ENCODE assay signal across 19 cellular contexts in the genomic region with DNA sequence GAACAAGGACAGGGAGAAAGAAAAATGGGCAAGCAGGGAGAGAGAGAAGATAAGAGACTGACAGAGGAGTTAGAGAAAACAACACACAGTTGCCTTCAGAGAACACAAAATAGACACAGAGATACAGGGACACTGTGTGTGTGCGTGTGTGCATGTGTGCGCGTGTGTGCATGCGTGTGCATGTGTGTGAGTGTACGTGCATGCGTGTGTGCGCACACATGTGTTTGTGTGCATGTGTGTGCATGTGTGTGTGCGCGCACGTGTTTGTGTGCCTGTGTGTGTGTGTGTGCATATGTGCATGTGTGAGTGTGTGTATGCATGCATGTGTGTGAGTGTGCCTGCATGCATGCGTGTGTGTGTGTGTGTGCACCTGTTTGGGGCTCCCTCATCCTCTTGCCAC. TPM values are rescaled to one million over a fixed set of nuclear protein-coding genes. Genes with fewer than 3 reads are reported as not detected.
DNase-seq lines count a peak whose midpoint lies in the region; TF ChIP-seq lines count a peak whose summit lies in the region.
"Had no signal": no experiment of that assay in that cellular context is flagged by ENCODE, and none has a peak within 500 bp of the region (broad histone marks: within the 10 kb centered on the region; RNA-seq: fewer than 3 reads in every experiment).

No MANE protein-coding gene starts in this region.

- H3K4me3 Mint-ChIP-seq in activated naive CD4-positive, alpha-beta T cell treated with anti-CD3 and anti-CD28 coated beads for 36 hours, result peak overlapping the region; percentile 27
- H3K4me3 Mint-ChIP-seq: nephron had no signal

- DNase-seq in activated naive CD4-positive, alpha-beta T cell treated with anti-CD3 and anti-CD28 coated beads for 36 hours, result no peak
- no peak for DNase-seq in activated naive CD4-positive, alpha-beta T cell treated with anti-CD3 and anti-CD28 coated beads, Interleukin-2, amount 50 U/mL, for 16 hours
- no peak for DNase-seq in epithelial cell of prostate (ENCODE audit: low read depth, low spot score)
- no peak for DNase-seq in stomach
- no peak for DNase-seq in caudate nucleus (lab: John Stamatoyannopoulos, UW)
- DNase-seq in SHP77 treated with DMSO at 0.1 percent for 48 hours (lab: John Stamatoyannopoulos, UW), result no peak
- DNase-seq in tibial nerve (ENCODE audit: low spot score in 2 of 2), result no peak
- DNase-seq: hippocampal formation; NCI-H1105; NCI-H2171 treated with DMSO at 0.1 percent for 48 hours; NK-92 treated with Interleukin-12 subunit alpha and Interleukin-12 subunit beta, amount 100 ng/mL, for 24 hours; stimulated activated CD4-positive, alpha-beta T cell treated with anti-CD3 and anti-CD28 coated beads, Interleukin-4, amount 100 ng/mL, for 1 hour had no signal

- no peaks in the 10 kb centered on the region for H3K27me3 Mint-ChIP-seq in activated naive CD4-positive, alpha-beta T cell treated with anti-CD3 and anti-CD28 coated beads for 36 hours (ENCODE audit: low read depth)

- H3K9me3 ChIP-seq in stomach (no peaks in the 10 kb centered on the region), tibial nerve (no peaks in the 10 kb centered on the region)
- H3K9me3 ChIP-seq: left lung, right atrium auricular region had no signal

- peaks cover 14% of the 10 kb centered on the region for H3K4me1 Mint-ChIP-seq in activated naive CD4-positive, alpha-beta T cell treated with anti-CD3 and anti-CD28 coated beads for 36 hours (ENCODE audit: low read depth)

- H3K4me3 ChIP-seq in stomach (no peak overlapping the region), tibial nerve (no peak overlapping the region)
- H3K4me3 ChIP-seq: left lung, right atrium auricular region had no signal

- no peaks in the 10 kb centered on the region for H3K9me3 Mint-ChIP-seq in activated naive CD4-positive, alpha-beta T cell treated with anti-CD3 and anti-CD28 coated beads for 36 hours
- H3K9me3 Mint-ChIP-seq: nephron had no signal

- H3K27ac ChIP-seq in VCaP (peak overlapping the region; percentile 49; the same call in 1 of the 2 replicates), epithelial cell of prostate (peak overlapping the region; percentile 97), stomach (peak overlapping the region; percentile 62 to 89 (median 78)), caudate nucleus (ENCODE audit: low read depth, low read length) (no peak overlapping the region), tibial nerve (peak overlapping the region in 1 of 4 donors; percentile 19)
- H3K27ac ChIP-seq: right atrium auricular region had no signal

- H3K36me3 ChIP-seq in stomach (no peaks in the 10 kb centered on the region), tibial nerve (no peaks in the 10 kb centered on the region)
- H3K36me3 ChIP-seq: left lung, right atrium auricular region had no signal

- peaks cover 5 to 60% (median 16%) of the 10 kb centered on the region in 4 donors for H3K4me1 ChIP-seq in stomach
- no peaks in the 10 kb centered on the region for H3K4me1 ChIP-seq in tibial nerve
- H3K4me1 ChIP-seq: right atrium auricular region had no signal

- no peak for TF ChIP-seq POLR2A in stomach (IDR thresholded peaks at IDR 0.05)
- TF ChIP-seq POLR2A in tibial nerve (IDR thresholded peaks at IDR 0.05), result no peak

- WGBS in stomach, 5 donors, result 76 to 90% (median 88%) methylated on average over 11 of the region's 11 CpGs
- WGBS in tibial nerve, 2 donors, result 83 to 85% methylated on average over 11 of the region's 11 CpGs

- TF ChIP-seq CTCF in VCaP (conservative IDR thresholded peaks at IDR 0.05) (no peak), stomach (IDR thresholded peaks at IDR 0.05) (no peak), tibial nerve (IDR thresholded peaks at IDR 0.05) (no peak)

- intact Hi-C loops in activated naive CD4-positive, alpha-beta T cell treated with anti-CD3 and anti-CD28 coated beads for 36 hours (cut with micrococcal nuclease), result loop anchor here (1.0 kb wide), 1 partner anchor 25 kb away; no protein-coding TSS in a partner anchor
- intact Hi-C loops in stomach (cut with DNase I; ENCODE audit: low total_unique reads), result no loop called here

- no peaks in the 10 kb centered on the region for H3K36me3 Mint-ChIP-seq in activated naive CD4-positive, alpha-beta T cell treated with anti-CD3 and anti-CD28 coated beads for 36 hours (ENCODE audit: low read depth)

- H3K27me3 ChIP-seq in stomach (no peaks in the 10 kb centered on the region), tibial nerve (no peaks in the 10 kb centered on the region)
- H3K27me3 ChIP-seq: left lung, right atrium auricular region had no signal

- CTCF ChIA-PET in activated naive CD4-positive, alpha-beta T cell treated with anti-CD3 and anti-CD28 coated beads for 36 hours (lab: Charles Lee), result no interaction called here

- peak overlapping the region; percentile 59 for H3K27ac Mint-ChIP-seq in activated naive CD4-positive, alpha-beta T cell treated with anti-CD3 and anti-CD28 coated beads for 36 hours

- no peak for TF ChIP-seq EP300 in stomach (IDR thresholded peaks at IDR 0.05)
- no peak for TF ChIP-seq EP300 in tibial nerve (IDR thresholded peaks at IDR 0.05)

RNA-seq across cellular contexts. Expression of a gene that starts 5.9 kb away (rescaled TPM):
- total RNA-seq in activated naive CD4-positive, alpha-beta T cell treated with anti-CD3 and anti-CD28 coated beads for 36 hours, result 1 to 10 TPM; 7.1 to 7.4 TPM
- total RNA-seq in stomach, result 10 to 100 TPM in 4 of 5 donors, 1 to 10 TPM in 1; 2.0 to 57.2 (median 26.1) TPM
- polyA plus RNA-seq in stomach, result 10 to 100 TPM in 2 of 3 donors, 1 to 10 TPM in 1; 9.1 to 35.9 (median 31.1) TPM
- 10 to 100 TPM; 12.9 to 19.7 (median 16.4) TPM for total RNA-seq in tibial nerve

RNA-seq across cellular contexts. Expression of a gene that starts 36.3 kb away (rescaled TPM):
- total RNA-seq in activated naive CD4-positive, alpha-beta T cell treated with anti-CD3 and anti-CD28 coated beads for 36 hours, result under 1 TPM; 0.64 to 0.67 TPM
- total RNA-seq in stomach (1 to 10 TPM in 4 of 5 donors, not detected in 1; 4.9 to 8.6 (median 6.2) TPM), tibial nerve (100 to 1,000 TPM in 2 of 4 donors, 10 to 100 TPM in 2; 85.2 to 108 (median 102) TPM)
- 10 to 100 TPM in 1 of 3 donors, 1 to 10 TPM in 2; 5.0 to 14.2 (median 8.9) TPM for polyA plus RNA-seq in stomach

RNA-seq across cellular contexts. Expression of a gene that starts 40.0 kb away (rescaled TPM):
- not detected for total RNA-seq in activated naive CD4-positive, alpha-beta T cell treated with anti-CD3 and anti-CD28 coated beads for 36 hours
- total RNA-seq in stomach (not detected), tibial nerve (not detected)
- polyA plus RNA-seq in stomach, result not detected
- total RNA-seq: H4, left lung, right atrium auricular region, SK-MEL-5 had no signal
- polyA plus RNA-seq: adipose tissue had no signal

RNA-seq across cellular contexts. Expression of a gene that starts 56.5 kb away (rescaled TPM):
- 10 to 100 TPM; 11.4 to 11.8 TPM for total RNA-seq in activated naive CD4-positive, alpha-beta T cell treated with anti-CD3 and anti-CD28 coated beads for 36 hours
- total RNA-seq in stomach (10 to 100 TPM in 4 of 5 donors, 1 to 10 TPM in 1; 7.8 to 72.7 (median 11.2) TPM), tibial nerve (10 to 100 TPM; 38.1 to 61.1 (median 50.5) TPM)
- polyA plus RNA-seq in stomach, result 10 to 100 TPM; 30.9 to 47.9 (median 42.8) TPM

Comparison
In these comparisons a context has a peak if more than half of its experiments do, and no peak if none do; other contexts are left out.
1. RNA of a gene that starts 36.3 kb away (total RNA-seq): 85.2 to 108 TPM in tibial nerve; 4.9 to 8.6 TPM in stomach and 0.64 to 0.67 TPM in activated naive CD4-positive, alpha-beta T cell treated with anti-CD3 and anti-CD28 coated beads for 36 hours; every median in the first group is over 4 times any median in the second.